7 cellular contexts compared by ENCODE assay signal in the genomic region with DNA sequence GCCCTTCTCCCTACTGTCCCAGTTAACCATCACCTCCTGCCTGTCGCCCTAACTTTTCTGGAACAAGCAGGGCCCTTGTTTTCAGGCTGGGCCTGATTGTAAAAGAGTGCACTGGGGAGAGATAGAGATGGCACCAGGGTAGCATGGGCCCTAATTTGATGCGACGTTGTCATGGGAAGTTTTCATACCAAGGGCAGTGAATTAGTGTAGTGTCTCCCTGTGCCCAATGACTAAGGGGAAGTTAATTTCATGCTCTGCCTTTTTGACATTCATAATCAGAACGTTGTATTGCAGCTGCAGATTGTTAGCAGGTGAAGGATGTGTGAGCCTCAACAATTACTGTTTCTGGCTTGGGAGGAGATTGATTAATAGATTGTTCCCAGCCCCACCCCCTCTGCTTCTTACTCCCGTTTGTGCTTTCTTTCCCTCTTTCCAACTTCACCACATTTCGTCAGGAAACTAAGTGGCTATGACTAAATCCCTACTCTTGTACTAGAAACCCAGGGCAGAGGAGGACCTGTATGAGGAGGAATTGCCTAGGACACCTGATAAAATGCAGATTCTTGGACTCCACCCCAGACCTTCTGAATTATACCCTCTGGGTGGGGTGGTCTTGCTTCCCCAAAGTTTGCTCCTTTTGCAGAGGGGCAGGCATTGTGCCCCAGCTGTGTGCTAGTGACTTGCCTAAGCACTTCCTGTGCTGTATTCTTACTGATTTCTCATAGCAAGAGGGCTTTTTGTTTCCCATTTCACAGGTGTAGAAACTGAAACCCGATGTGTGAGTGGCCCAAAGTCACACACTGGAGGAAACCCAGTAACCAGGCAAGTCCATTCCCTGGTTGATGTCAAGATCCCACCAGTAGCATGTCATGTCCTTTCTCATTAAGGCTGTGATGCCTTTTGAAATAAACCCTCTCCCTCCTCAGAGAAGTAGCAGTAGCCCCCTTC. TPM values are rescaled to one million over a fixed set of nuclear protein-coding genes. Genes with fewer than 3 reads are reported as not detected.
DNase-seq lines count a peak whose midpoint lies in the region; ATAC-seq lines count a peak whose summit lies in the region.

No MANE protein-coding gene starts in this region.

- no CpG with 5 or more reads among the region's 7 CpGs for WGBS in trophoblast cell (ENCODE audit: extremely low coverage, insufficient coverage, insufficient read length)

- H3K36me3 Mint-ChIP-seq in naive thymus-derived CD4-positive, alpha-beta T cell = no peaks in the 10 kb centered on the region

- H3K27me3 ChIP-seq in naive thymus-derived CD4-positive, alpha-beta T cell (ENCODE audit: control insufficient read depth in 2 of 2, insufficient read depth in 2 of 2, low read length in 2 of 2) = no peaks in the 10 kb centered on the region
- no peaks in the 10 kb centered on the region for H3K27me3 ChIP-seq in trophoblast cell (ENCODE audit: insufficient read depth, low read length)

- H3K4me3 Mint-ChIP-seq in naive thymus-derived CD4-positive, alpha-beta T cell = peak overlapping the region in 1 of 10 donors; percentile 47

- H3K23ac ChIP-seq in trophoblast cell (ENCODE audit: low read length) = no peak overlapping the region

- H4K12ac ChIP-seq in trophoblast cell (ENCODE audit: low read depth, low read length) = no peak overlapping the region

- no peak overlapping the region for H2BK5ac ChIP-seq in trophoblast cell (ENCODE audit: low read depth, low read length, poor library complexity)

- peaks cover 0 to 11% of the 10 kb centered on the region in 2 donors for H3K4me1 ChIP-seq in naive thymus-derived CD4-positive, alpha-beta T cell (ENCODE audit: control insufficient read depth in 2 of 2, insufficient read depth in 2 of 2, low read length in 2 of 2)
- H3K4me1 ChIP-seq in trophoblast cell (ENCODE audit: control insufficient read depth in 1 of 2, insufficient read depth in 2 of 2, low read length in 2 of 2) = no peaks in the 10 kb centered on the region

- no peak overlapping the region for H2BK120ac ChIP-seq in trophoblast cell (ENCODE audit: insufficient read depth, low read length, poor library complexity)

- H3K27ac Mint-ChIP-seq in naive thymus-derived CD4-positive, alpha-beta T cell = peak overlapping the region in 2 of 9 donors; percentile 47 to 54

- peak; percentile 95 for ATAC-seq in GM18870 (IDR thresholded peaks at IDR 0.05; ENCODE audit: unreplicated experiment)
- ATAC-seq in GM21717 (IDR thresholded peaks at IDR 0.05; ENCODE audit: unreplicated experiment) = peak; percentile 92
- ATAC-seq in HG03469 (IDR thresholded peaks at IDR 0.05; ENCODE audit: unreplicated experiment) = peak; percentile 97
- peak; percentile 19 for ATAC-seq in naive thymus-derived CD4-positive, alpha-beta T cell
- no peak for ATAC-seq in Right ventricle myocardium superior (ENCODE audit: poor library complexity)

- peaks cover 3% of the 10 kb centered on the region for H3K79me2 ChIP-seq in trophoblast cell (ENCODE audit: control insufficient read depth, insufficient read depth, low read length, poor library complexity)

- no peak overlapping the region for H3K9ac ChIP-seq in trophoblast cell (ENCODE audit: low read length)

- no peak overlapping the region for H2AK5ac ChIP-seq in trophoblast cell (ENCODE audit: low read length)

- H4K91ac ChIP-seq in trophoblast cell (ENCODE audit: low read depth, low read length) = no peak overlapping the region

- no peak overlapping the region for H2BK12ac ChIP-seq in trophoblast cell (ENCODE audit: low read length)

- no peak overlapping the region for H4K8ac ChIP-seq in trophoblast cell (ENCODE audit: low read depth, low read length)

- H3K18ac ChIP-seq in trophoblast cell (ENCODE audit: low read length) = no peak overlapping the region

- no peak overlapping the region for H3K4me2 ChIP-seq in trophoblast cell (ENCODE audit: low read length)

- peaks cover 0 to 25% (median 0%) of the 10 kb centered on the region in 7 donors for H3K4me1 Mint-ChIP-seq in naive thymus-derived CD4-positive, alpha-beta T cell

- H3K4ac ChIP-seq in trophoblast cell (ENCODE audit: low read depth, low read length) = no peak overlapping the region

- H3K14ac ChIP-seq in trophoblast cell (ENCODE audit: low read length) = no peak overlapping the region

- no peak overlapping the region for H3K27ac ChIP-seq in naive thymus-derived CD4-positive, alpha-beta T cell (ENCODE audit: low read depth, low read length)
- no peak overlapping the region for H3K27ac ChIP-seq in trophoblast cell (ENCODE audit: low read depth, low read length)

- POLR2A ChIA-PET in naive thymus-derived CD4-positive, alpha-beta T cell (lab: Charles Lee) = no interaction called here

- peaks cover 0 to 2% (median 0%) of the 10 kb centered on the region in 11 donors for H3K9me3 Mint-ChIP-seq in naive thymus-derived CD4-positive, alpha-beta T cell

- DNase-seq in naive thymus-derived CD4-positive, alpha-beta T cell = no peak
- DNase-seq in OCI-M1 (lab: John Stamatoyannopoulos, UW) = no peak
- DNase-seq in Right ventricle myocardium superior = no peak
- DNase-seq in trophoblast cell = no peak

- H3K4me3 ChIP-seq in naive thymus-derived CD4-positive, alpha-beta T cell (ENCODE audit: low read length) = no peak overlapping the region
- H3K4me3 ChIP-seq in trophoblast cell (ENCODE audit: low read depth, low read length) = no peak overlapping the region

- intact Hi-C loops in naive thymus-derived CD4-positive, alpha-beta T cell (cut with micrococcal nuclease) = no loop called here
- intact Hi-C loops in Right ventricle myocardium superior (cut with DNase I) = no loop called here

- CTCF ChIA-PET in naive thymus-derived CD4-positive, alpha-beta T cell (lab: Charles Lee) = no interaction called here

- H3K36me3 ChIP-seq in naive thymus-derived CD4-positive, alpha-beta T cell (ENCODE audit: control insufficient read depth in 2 of 3, insufficient read depth in 3 of 3, low read length in 3 of 3) = no peaks in the 10 kb centered on the region
- H3K36me3 ChIP-seq in trophoblast cell (ENCODE audit: control insufficient read depth in 1 of 2, insufficient read depth in 2 of 2, low read length in 2 of 2) = peaks cover 10 to 12% of the 10 kb centered on the region in 2 experiments

- no peaks in the 10 kb centered on the region for H3K9me3 ChIP-seq in naive thymus-derived CD4-positive, alpha-beta T cell (ENCODE audit: control insufficient read depth in 2 of 3, low read length in 3 of 3)
- H3K9me3 ChIP-seq in trophoblast cell (ENCODE audit: insufficient read depth, low read depth, low read length) = no peaks in the 10 kb centered on the region

- H3K27me3 Mint-ChIP-seq in naive thymus-derived CD4-positive, alpha-beta T cell = peaks cover 5 to 26% (median 12%) of the 10 kb centered on the region in 5 donors

- no peaks in the 10 kb centered on the region for H3K79me1 ChIP-seq in trophoblast cell (ENCODE audit: low read length)

- no peak overlapping the region for H2AFZ ChIP-seq in trophoblast cell (ENCODE audit: insufficient read depth, low read length, poor library complexity)

RNA-seq across cellular contexts. Expression of a gene that starts 56.3 kb away (rescaled TPM):
- total RNA-seq in naive thymus-derived CD4-positive, alpha-beta T cell = under 1 TPM in 1 of 5 experiments, not detected in 4; 0.15 TPM
- not detected for polyA plus RNA-seq in naive thymus-derived CD4-positive, alpha-beta T cell
- total RNA-seq in Right ventricle myocardium superior = 44.7 TPM
- polyA plus RNA-seq in trophoblast cell (2013) = 22.7 and 24.2 TPM in 2 replicates

Comparison
In these comparisons a context has a peak if more than half of its experiments do, and no peak if none do; other contexts are left out.
1. RNA of a gene that starts 56.3 kb away (total RNA-seq): 44.7 TPM in Right ventricle myocardium superior (single experiment); 0.15 TPM in naive thymus-derived CD4-positive, alpha-beta T cell; every median in the first group is over 10 times any median in the second.